In genomic region chr15:26081758-26082068, GRCh38 we compare ENCODE assay signal across 7 cellular contexts.
DNase-seq lines count a peak whose midpoint lies in the region; ATAC-seq and TF ChIP-seq lines count a peak whose summit lies in the region.

No MANE protein-coding gene starts in this region.

- TF ChIP-seq CTCF in HFFc6 (IDR thresholded peaks at IDR 0.05) (no peak), WTC11 (IDR thresholded peaks at IDR 0.05) (no peak), glutamatergic neuron (IDR thresholded peaks at IDR 0.05; ENCODE audit: partially characterized antibody, unreplicated experiment) (no peak)

- CTCF ChIA-PET in WTC11 (lab: Charles Lee): interaction anchor here (1.0 to 1.8 kb wide), 5 partner anchors 14 to 179 kb away, joined by 3 to 12 read pairs (median 4); no protein-coding TSS in a partner anchor

- H3K4me1 Mint-ChIP-seq in HFFc6 (ENCODE audit: low read depth): peaks cover 61% of the 10 kb centered on the region
- H3K4me1 Mint-ChIP-seq in WTC11: peaks cover 29% of the 10 kb centered on the region
- H3K4me1 Mint-ChIP-seq in glutamatergic neuron (ENCODE audit: low read depth, unreplicated experiment): peaks cover 3% of the 10 kb centered on the region
- peaks cover 20% of the 10 kb centered on the region for H3K4me1 Mint-ChIP-seq in stimulated activated effector memory CD8-positive, alpha-beta T cell treated with anti-CD3 and anti-CD28 coated beads, Interleukin-12 subunit alpha, Interleukin-12 subunit beta, amount 100 ng/mL, for 72 hours

- DNase-seq in HFFc6 (no peak), WTC11 (ENCODE audit: low spot score) (no peak), glutamatergic neuron (no peak), NCI-H187 treated with DMSO at 0.1 percent for 48 hours (lab: John Stamatoyannopoulos, UW) (no peak), D341Med (ENCODE audit: low spot score) (no peak)
- no peak for DNase-seq in stimulated activated effector memory CD8-positive, alpha-beta T cell treated with anti-CD3 and anti-CD28 coated beads, Interleukin-12 subunit alpha, Interleukin-12 subunit beta, amount 100 ng/mL, for 72 hours (ENCODE audit: low spot score in 2 of 2)

- ATAC-seq in WTC11 (no peak), HG02870 (IDR thresholded peaks at IDR 0.05; ENCODE audit: unreplicated experiment) (no peak)
- no peak for ATAC-seq in stimulated activated effector memory CD8-positive, alpha-beta T cell treated with anti-CD3 and anti-CD28 coated beads, Interleukin-12 subunit alpha, Interleukin-12 subunit beta, amount 100 ng/mL, for 72 hours

- H3K27me3 Mint-ChIP-seq in HFFc6 (ENCODE audit: insufficient read depth) (peaks cover 3% of the 10 kb centered on the region), WTC11 (ENCODE audit: low read depth) (no peaks in the 10 kb centered on the region; the same call in 1 of the 2 replicates), glutamatergic neuron (ENCODE audit: unreplicated experiment) (peaks cover 9% of the 10 kb centered on the region)

- H3K9me3 Mint-ChIP-seq in HFFc6 (no peaks in the 10 kb centered on the region), WTC11 (peaks cover 9% of the 10 kb centered on the region; the same call in 1 of the 2 replicates), glutamatergic neuron (ENCODE audit: unreplicated experiment) (peaks cover 17% of the 10 kb centered on the region)
- no peaks in the 10 kb centered on the region for H3K9me3 Mint-ChIP-seq in stimulated activated effector memory CD8-positive, alpha-beta T cell treated with anti-CD3 and anti-CD28 coated beads, Interleukin-12 subunit alpha, Interleukin-12 subunit beta, amount 100 ng/mL, for 72 hours

- H3K27ac Mint-ChIP-seq in HFFc6 (peak overlapping the region; percentile 84; the same call in 1 of the 2 replicates), WTC11 (peak overlapping the region; percentile 31; the same call in 1 of the 2 replicates), glutamatergic neuron (ENCODE audit: unreplicated experiment) (peak overlapping the region; percentile 81)
- H3K27ac Mint-ChIP-seq in stimulated activated effector memory CD8-positive, alpha-beta T cell treated with anti-CD3 and anti-CD28 coated beads, Interleukin-12 subunit alpha, Interleukin-12 subunit beta, amount 100 ng/mL, for 72 hours: peak overlapping the region; percentile 100

- POLR2A ChIA-PET in WTC11 (lab: Charles Lee): interaction anchor here (0.6 to 1.4 kb wide), 3 partner anchors 10 to 17 kb away, joined by 3 to 5 read pairs (median 3); no protein-coding TSS in a partner anchor

- H3K36me3 Mint-ChIP-seq in HFFc6 (ENCODE audit: low read depth) (no peaks in the 10 kb centered on the region), WTC11 (no peaks in the 10 kb centered on the region), glutamatergic neuron (ENCODE audit: unreplicated experiment) (no peaks in the 10 kb centered on the region)
- peaks cover 18% of the 10 kb centered on the region for H3K36me3 Mint-ChIP-seq in stimulated activated effector memory CD8-positive, alpha-beta T cell treated with anti-CD3 and anti-CD28 coated beads, Interleukin-12 subunit alpha, Interleukin-12 subunit beta, amount 100 ng/mL, for 72 hours

- H3K4me3 Mint-ChIP-seq in HFFc6 (peak overlapping the region; percentile 87; the same call in 1 of the 2 replicates), WTC11 (peak overlapping the region; percentile 76), glutamatergic neuron (ENCODE audit: unreplicated experiment) (peak overlapping the region; percentile 94)
- peak overlapping the region; percentile 73 for H3K4me3 Mint-ChIP-seq in stimulated activated effector memory CD8-positive, alpha-beta T cell treated with anti-CD3 and anti-CD28 coated beads, Interleukin-12 subunit alpha, Interleukin-12 subunit beta, amount 100 ng/mL, for 72 hours

TF ChIP-seq in WTC11, 78 proteins besides CTCF, POLR2A, EP300 and RAD21:
- TF ChIP-seq ZNF396 (CRISPR knock-in tag; IDR thresholded peaks at IDR 0.05; ENCODE audit: borderline replicate concordance) (0 out of 2 replicates have a peak, but pooled peaks have one; percentile 45), GRHL2 (CRISPR knock-in tag; IDR thresholded peaks at IDR 0.05; ENCODE audit: insufficient replicate concordance, severe bottlenecking) (no peak)

Comparison
In these comparisons a context has a peak if more than half of its experiments do, and no peak if none do; other contexts are left out.
1. H3K27ac Mint-ChIP-seq: peak in every context shown above with its lines; median percentile 100 in stimulated activated effector memory CD8-positive, alpha-beta T cell treated with anti-CD3 and anti-CD28 coated beads, Interleukin-12 subunit alpha, Interleukin-12 subunit beta, amount 100 ng/mL, for 72 hours; 84 in HFFc6; 81 in glutamatergic neuron; 31 in WTC11.